Comparison of ENCODE assay signal across 8 cellular contexts in the genomic region with DNA sequence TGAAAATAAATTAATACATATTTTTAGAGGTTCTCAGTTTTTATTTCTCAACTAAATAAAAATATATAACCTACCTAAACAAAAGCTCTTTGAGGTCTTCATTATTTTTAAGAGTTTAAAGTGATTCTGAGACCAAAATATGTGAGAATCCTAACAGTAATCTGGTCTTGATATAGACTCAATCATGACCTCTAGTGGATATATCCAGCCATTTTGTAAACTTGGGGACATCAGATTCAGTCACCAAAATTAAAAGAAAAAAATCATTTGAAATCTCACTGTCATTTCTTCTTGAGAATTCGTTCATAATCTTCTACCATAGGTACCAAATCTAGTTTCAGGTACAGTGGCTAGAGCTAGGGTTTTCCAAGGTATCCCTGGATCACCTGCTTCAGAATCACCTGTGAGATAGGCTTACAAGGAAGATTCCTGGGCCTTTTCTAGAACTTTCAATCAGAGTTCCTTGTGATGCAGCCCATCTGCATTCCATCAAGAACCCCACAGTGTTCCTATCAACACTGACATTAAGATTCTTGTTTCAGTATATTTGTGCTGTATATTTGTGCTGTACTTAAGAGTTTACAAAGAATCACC.
DNase-seq lines count a peak whose midpoint lies in the region; FAIRE-seq and TF ChIP-seq lines count a peak whose summit lies in the region.

No MANE protein-coding gene starts in this region.

- in situ Hi-C loops in G401 (cut with HindIII; ENCODE audit: low sequenced_read_pairs), result no loop called here

- H3K27ac ChIP-seq in osteoblast (ENCODE audit: low read depth, low read length), result peak overlapping the region; percentile 46

- no peak for DNase-seq in GM06990 (ENCODE audit: extremely low read depth, insufficient read length)
- DNase-seq in LNCaP clone FGC (ENCODE audit: low read depth), result no peak
- DNase-seq in bronchial epithelial cell (ENCODE audit: low read depth), result peak; percentile 46
- no peak for DNase-seq in osteoblast (ENCODE audit: insufficient read length, low spot score, missing footprints)
- DNase-seq in OCI-M2 (lab: John Stamatoyannopoulos, UW; ENCODE audit: unreplicated experiment), result no peak
- DNase-seq in stimulated activated CD4-positive, alpha-beta T cell treated with anti-CD3 and anti-CD28 coated beads, Interleukin-2, amount 100 ng/mL, for 48 hours, result no peak
- no peak for DNase-seq in G401 (ENCODE audit: low spot score)
- DNase-seq in cortex of kidney (lab: John Stamatoyannopoulos, UW), result no peak

- peak overlapping the region; percentile 17 for H2AFZ ChIP-seq in osteoblast (ENCODE audit: low read length)

- H3K4me2 ChIP-seq in osteoblast (ENCODE audit: insufficient read depth, low read length), result no peak overlapping the region

- no peaks in the 10 kb centered on the region for H3K79me2 ChIP-seq in osteoblast (ENCODE audit: insufficient read depth, low read length)

- H3K4me3 ChIP-seq in GM06990 (replicated peaks; ENCODE audit: low read depth, low read length), result no peak overlapping the region
- H3K4me3 ChIP-seq in LNCaP clone FGC (ENCODE audit: low read depth, low read length), result no peak overlapping the region
- no peak overlapping the region for H3K4me3 ChIP-seq in bronchial epithelial cell (ENCODE audit: low read depth, low read length)
- no peak overlapping the region for H3K4me3 ChIP-seq in osteoblast (ENCODE audit: insufficient read depth, low read length)

- peaks cover 45% of the 10 kb centered on the region for H3K4me1 ChIP-seq in osteoblast (ENCODE audit: insufficient read depth, low read length)

- FAIRE-seq in bronchial epithelial cell (lab: Jason Lieb, UNC), result no peak

- no peaks in the 10 kb centered on the region for H3K9me3 ChIP-seq in osteoblast (ENCODE audit: low read depth, low read length)

- H3K27me3 ChIP-seq in GM06990 (replicated peaks; ENCODE audit: control insufficient read depth, insufficient read depth, low read length), result no peaks in the 10 kb centered on the region
- H3K27me3 ChIP-seq in bronchial epithelial cell (ENCODE audit: control insufficient read depth, insufficient read depth, low read length), result no peaks in the 10 kb centered on the region
- H3K27me3 ChIP-seq in osteoblast (ENCODE audit: insufficient read depth, low read length), result no peaks in the 10 kb centered on the region

- TF ChIP-seq CTCF in GM06990 (IDR thresholded peaks at IDR 0.05; ENCODE audit: insufficient read depth, low read length, poor library complexity, severe bottlenecking) (peak; percentile 40), LNCaP clone FGC (IDR thresholded peaks at IDR 0.05; ENCODE audit: control insufficient read depth, extremely low read depth, insufficient read depth) (peak; percentile 61), bronchial epithelial cell (IDR thresholded peaks at IDR 0.05; ENCODE audit: insufficient read depth, low read length, severe bottlenecking) (peak; percentile 31), osteoblast (IDR thresholded peaks at IDR 0.05; ENCODE audit: extremely low read depth, low read depth, low read length) (peak; percentile 67)

- no peaks in the 10 kb centered on the region for H4K20me1 ChIP-seq in osteoblast (ENCODE audit: insufficient read depth, low read length)

- no peaks in the 10 kb centered on the region for H3K36me3 ChIP-seq in GM06990 (ENCODE audit: control insufficient read depth, insufficient read depth, low read length)
- no peaks in the 10 kb centered on the region for H3K36me3 ChIP-seq in bronchial epithelial cell (ENCODE audit: control insufficient read depth, insufficient read depth, low read length)
- no peaks in the 10 kb centered on the region for H3K36me3 ChIP-seq in osteoblast (ENCODE audit: insufficient read depth, low read length)
